Comparison of ENCODE assay signal across 16 cellular contexts in the genomic region with DNA sequence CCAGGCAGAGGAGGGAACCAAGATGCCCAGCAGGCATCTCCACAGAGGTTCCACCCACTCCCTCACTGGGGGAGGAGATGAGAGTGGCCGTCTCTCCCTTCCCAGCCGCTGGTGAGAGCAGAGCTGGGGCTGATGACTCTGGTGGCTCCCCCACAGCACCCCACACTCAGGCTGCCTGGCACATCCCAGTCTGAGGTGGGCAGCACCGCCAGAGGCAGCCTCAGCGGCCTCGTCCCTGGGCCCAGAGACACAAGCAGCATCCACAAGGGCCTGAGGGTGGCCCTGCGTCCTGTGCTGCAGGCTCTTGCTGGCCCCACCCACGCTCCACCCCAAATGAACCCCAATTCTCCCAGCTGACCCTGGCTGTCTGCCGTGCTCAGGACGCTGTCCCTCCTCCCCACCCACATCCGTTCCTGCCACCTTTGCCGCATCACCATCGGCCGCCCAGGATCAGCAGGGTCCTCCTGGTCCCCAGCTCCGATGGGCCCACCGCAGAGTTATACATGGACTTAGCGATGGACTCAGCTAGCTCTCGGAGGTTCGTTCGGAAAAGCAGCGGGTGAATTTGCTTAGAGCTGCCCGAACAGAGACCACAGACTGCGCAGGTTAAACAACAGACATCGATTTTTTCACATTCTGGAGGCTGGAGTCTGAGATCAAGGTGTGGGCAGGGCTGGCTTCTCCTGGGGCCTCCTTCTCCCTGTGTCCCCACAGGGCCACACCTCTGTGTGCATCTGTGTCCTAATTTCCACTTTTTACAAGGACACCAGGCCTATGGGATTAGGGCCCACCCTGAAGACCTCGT. TPM values are rescaled to one million over a fixed set of nuclear protein-coding genes. Genes with fewer than 3 reads are reported as not detected.
DNase-seq lines count a peak whose midpoint lies in the region; ATAC-seq, FAIRE-seq and TF ChIP-seq lines count a peak whose summit lies in the region.
"Had no signal": no experiment of that assay in that cellular context is flagged by ENCODE, and none has a peak within 500 bp of the region (broad histone marks: within the 10 kb centered on the region; RNA-seq: fewer than 3 reads in every experiment).

No MANE protein-coding gene starts in this region.

- H3K27ac Mint-ChIP-seq in chondrocyte (ENCODE audit: unreplicated experiment) = no peak overlapping the region

- no peak for TF ChIP-seq EP300 in A549 (IDR thresholded peaks at IDR 0.05)

- H3K36me3 ChIP-seq in neutrophil = no peaks in the 10 kb centered on the region

- no peak for TF ChIP-seq POLR2A in A549 (IDR thresholded peaks at IDR 0.05; ENCODE audit: low read length)

- H3K27me3 Mint-ChIP-seq in chondrocyte (ENCODE audit: low read depth) = no peaks in the 10 kb centered on the region
- H3K27me3 Mint-ChIP-seq: CD4-positive, CD25-positive, alpha-beta regulatory T cell had no signal

- no peak for TF ChIP-seq RAD21 in A549 (conservative IDR thresholded peaks at IDR 0.05 in 1 of 2, IDR thresholded peaks at IDR 0.05 in 1 of 2)

- H3K9me3 Mint-ChIP-seq in chondrocyte (ENCODE audit: low read depth) = peaks cover 9% of the 10 kb centered on the region
- H3K9me3 Mint-ChIP-seq: CD4-positive, CD25-positive, alpha-beta regulatory T cell had no signal

- H3K27me3 ChIP-seq in neutrophil = no peaks in the 10 kb centered on the region

- H3K4me1 ChIP-seq in A549 (peaks cover 24% of the 10 kb centered on the region), neutrophil (ENCODE audit: control insufficient read depth in 1 of 2, insufficient read depth in 1 of 2, low read depth in 1 of 2, low read length in 1 of 2) (peaks cover 66 to 73% of the 10 kb centered on the region in 2 experiments)

- no peak for DNase-seq in A549 (ENCODE audit: low read depth in 1 of 2, low spot score in 1 of 2)
- peak; percentile 22 for DNase-seq in HT-29 (ENCODE audit: low spot score)
- DNase-seq in chondrocyte (ENCODE audit: low spot score) = peak; percentile 84
- no peak for DNase-seq in NCI-H82 treated with DMSO at 0.1 percent for 48 hours (lab: John Stamatoyannopoulos, UW; ENCODE audit: unreplicated experiment)
- DNase-seq: Calu3; CD4-positive, CD25-positive, alpha-beta regulatory T cell; NCI-H1048; NCI-H1694; NCI-H2107; NCI-H748 treated with DMSO at 0.1 percent for 48 hours had no signal

- H3K4me3 Mint-ChIP-seq in chondrocyte (ENCODE audit: unreplicated experiment) = no peak overlapping the region
- H3K4me3 Mint-ChIP-seq: CD4-positive, CD25-positive, alpha-beta regulatory T cell had no signal

- CTCF ChIA-PET in A549 (lab: Yijun Ruan, JAX) = interaction anchor here (0.6 to 2.5 kb wide), 7 partner anchors 8 to 465 kb away, joined by 3 to 13 read pairs (median 4); no protein-coding TSS in a partner anchor

- ATAC-seq in A549 = no peak
- no peak for ATAC-seq in GM21423 (IDR thresholded peaks at IDR 0.05; ENCODE audit: unreplicated experiment)
- no peak for ATAC-seq in HG03139 (IDR thresholded peaks at IDR 0.05; ENCODE audit: unreplicated experiment)
- no peak for ATAC-seq in HG03378 (IDR thresholded peaks at IDR 0.05; ENCODE audit: unreplicated experiment)

- H3K4me1 Mint-ChIP-seq in chondrocyte (ENCODE audit: low read depth) = peaks cover 8% of the 10 kb centered on the region
- H3K4me1 Mint-ChIP-seq: CD4-positive, CD25-positive, alpha-beta regulatory T cell had no signal

- H3K4me3 ChIP-seq in A549 (no peak overlapping the region), neutrophil (ENCODE audit: low read depth in 1 of 2, low read length in 1 of 2) (no peak overlapping the region)

- POLR2A ChIA-PET in A549 (lab: Yijun Ruan, JAX) = no interaction called here

- H3K9me3 ChIP-seq in A549 (no peaks in the 10 kb centered on the region), neutrophil (no peaks in the 10 kb centered on the region)

- WGBS in A549 (ENCODE audit: missing lambda C conversion rate) = 79% methylated on average over 15 of the region's 24 CpGs

- H3K36me3 Mint-ChIP-seq in chondrocyte (ENCODE audit: low read depth) = peaks cover 2% of the 10 kb centered on the region
- H3K36me3 Mint-ChIP-seq: CD4-positive, CD25-positive, alpha-beta regulatory T cell had no signal

- peak overlapping the region; percentile 45 to 75; a peak in 4 of 6 replicates for H3K27ac ChIP-seq in A549
- H3K27ac ChIP-seq in neutrophil = peak overlapping the region; percentile 95

- H3K4me2 ChIP-seq in A549 = no peak overlapping the region; the same call in 2 of the 3 replicates

- TF ChIP-seq CTCF in A549 (IDR thresholded peaks at IDR 0.05) = no peak
- TF ChIP-seq CTCF in chondrocyte (IDR thresholded peaks at IDR 0.05) = no peak
- TF ChIP-seq CTCF in neutrophil (IDR thresholded peaks at IDR 0.05) = no peak

- FAIRE-seq in A549 (lab: Jason Lieb, UNC) = no peak
- FAIRE-seq: A204.1 had no signal

TF ChIP-seq in A549, 52 proteins besides CTCF, POLR2A, EP300 and RAD21:
- TF ChIP-seq NPAS2 (CRISPR knock-in tag; IDR thresholded peaks at IDR 0.05; ENCODE audit: borderline replicate concordance) = no peak
- no peak for TF ChIP-seq RCOR1 (IDR thresholded peaks at IDR 0.05; ENCODE audit: low read depth, low read length)
- TF ChIP-seq POLR2AphosphoS2 (conservative IDR thresholded peaks at IDR 0.05; ENCODE audit: low read length) = no peak
- TF ChIP-seq CHD4 (IDR thresholded peaks at IDR 0.05; ENCODE audit: borderline replicate concordance) = no peak
- TF ChIP-seq SMC3 (IDR thresholded peaks at IDR 0.05) = no peak
- no peak for TF ChIP-seq KDM1A (IDR thresholded peaks at IDR 0.05; ENCODE audit: low read depth)
- no peak for TF ChIP-seq ZFP36 (IDR thresholded peaks at IDR 0.05; ENCODE audit: borderline replicate concordance, partially characterized antibody)
- TF ChIP-seq CBX8 (IDR thresholded peaks at IDR 0.05) = no peak
- no peak for TF ChIP-seq HDAC2 (IDR thresholded peaks at IDR 0.05)
- TF ChIP-seq, protein P1, sequence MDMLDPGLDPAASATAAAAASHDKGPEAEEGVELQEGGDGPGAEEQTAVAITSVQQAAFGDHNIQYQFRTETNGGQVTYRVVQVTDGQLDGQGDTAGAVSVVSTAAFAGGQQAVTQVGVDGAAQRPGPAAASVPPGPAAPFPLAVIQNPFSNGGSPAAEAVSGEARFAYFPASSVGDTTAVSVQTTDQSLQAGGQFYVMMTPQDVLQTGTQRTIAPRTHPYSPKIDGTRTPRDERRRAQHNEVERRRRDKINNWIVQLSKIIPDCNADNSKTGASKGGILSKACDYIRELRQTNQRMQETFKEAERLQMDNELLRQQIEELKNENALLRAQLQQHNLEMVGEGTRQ (IDR thresholded peaks at IDR 0.05) = no peak

RNA-seq across cellular contexts. Expression of a gene that starts 20.2 kb away (rescaled TPM):
- polyA plus RNA-seq in A549 (2011; rRNA removed) = 74.0 and 117 TPM in 2 replicates
- 138 and 190 TPM in 2 replicates for polyA plus RNA-seq in A549 (2012; cell fraction: cytosol; rRNA removed)
- polyA plus RNA-seq in A549 (2012; cell fraction: nucleus; rRNA removed) = 412 and 531 TPM in 2 replicates
- 259 to 326 TPM (median 310 TPM) in 3 replicates for polyA plus RNA-seq in A549 (2017; fragmentation: RNase III; extraction: RNeasy Plus Mini Kit Qiagen cat#74134 plus additional on column Dnase treatment)
- polyA minus RNA-seq in A549 (2011; rRNA and poly(A)+ RNA removed) = 201 and 253 TPM in 2 replicates
- 1,063 and 1,119 TPM in 2 replicates for total RNA-seq in HT-29 (2014; rRNA removed; shearing (Covaris generic))
- total RNA-seq in chondrocyte = 935 to 3,230 TPM (median 949 TPM) in 3 replicates

RNA-seq across cellular contexts. Expression of a gene that starts 33.5 kb away (rescaled TPM):
- polyA plus RNA-seq in A549 (2011; rRNA removed) (0.26 and 0.28 TPM in 2 replicates), A549 (2017; fragmentation: RNase III; extraction: RNeasy Plus Mini Kit Qiagen cat#74134 plus additional on column Dnase treatment) (0.55 to 0.78 TPM (median 0.67 TPM) in 3 replicates)
- 0.13 and 0.14 TPM in 2 replicates for polyA plus RNA-seq in A549 (2012; cell fraction: cytosol; rRNA removed)
- polyA plus RNA-seq in A549 (2012; cell fraction: nucleus; rRNA removed) = 0.79 and 1.6 TPM in 2 replicates
- 0.10 and 0.29 TPM in 2 replicates for polyA minus RNA-seq in A549 (2011; rRNA and poly(A)+ RNA removed)
- 2.8 and 4.1 TPM in 2 replicates for total RNA-seq in HT-29 (2014; rRNA removed; shearing (Covaris generic))
- 39.8 to 159 TPM (median 41.2 TPM) in 3 replicates for total RNA-seq in chondrocyte
- polyA plus RNA-seq: CD4-positive, CD25-positive, alpha-beta regulatory T cell had no signal

RNA-seq across cellular contexts. Expression of a gene that starts 50.9 kb away (rescaled TPM):
- polyA plus RNA-seq in A549 (2011; rRNA removed) (not detected in 2 replicates), A549 (2017; fragmentation: RNase III; extraction: RNeasy Plus Mini Kit Qiagen cat#74134 plus additional on column Dnase treatment) (0.21 to 0.25 TPM (median 0.22 TPM) in 3 replicates)
- 0.06 TPM in 1 of 2 replicates, not detected in the other for polyA plus RNA-seq in A549 (2012; cell fraction: cytosol; rRNA removed)
- polyA plus RNA-seq in A549 (2012; cell fraction: nucleus; rRNA removed) = 0.34 and 0.70 TPM in 2 replicates
- not detected in 2 replicates for polyA minus RNA-seq in A549 (2011; rRNA and poly(A)+ RNA removed)
- total RNA-seq in HT-29 (2014; rRNA removed; shearing (Covaris generic)) = 59.9 and 63.4 TPM in 2 replicates
- total RNA-seq in chondrocyte = 7.1 to 20.4 TPM (median 7.3 TPM) in 3 replicates
- total RNA-seq: CD4-positive, CD25-positive, alpha-beta regulatory T cell; HT1080 had no signal
- polyA plus RNA-seq: CD4-positive, CD25-positive, alpha-beta regulatory T cell had no signal

RNA-seq across cellular contexts. Expression of a gene that starts 54.9 kb away (rescaled TPM):
- polyA plus RNA-seq in A549 (2011; rRNA removed) = not detected in 2 replicates
- not detected in 2 replicates for polyA plus RNA-seq in A549 (2012; cell fraction: cytosol; rRNA removed)
- 0.31 TPM in 1 of 2 replicates, not detected in the other for polyA plus RNA-seq in A549 (2012; cell fraction: nucleus; rRNA removed)
- polyA plus RNA-seq in A549 (2017; fragmentation: RNase III; extraction: RNeasy Plus Mini Kit Qiagen cat#74134 plus additional on column Dnase treatment) = not detected in 3 replicates
- polyA minus RNA-seq in A549 (2011; rRNA and poly(A)+ RNA removed) = not detected in 2 replicates
- total RNA-seq in HT-29 (2014; rRNA removed; shearing (Covaris generic)) = 4.6 and 17.2 TPM in 2 replicates
- total RNA-seq in chondrocyte = 1.3 to 3.2 TPM (median 1.4 TPM) in 3 replicates
- total RNA-seq: CD4-positive, CD25-positive, alpha-beta regulatory T cell; HT1080 had no signal
- polyA plus RNA-seq: CD4-positive, CD25-positive, alpha-beta regulatory T cell had no signal

Comparison
In these comparisons a context has a peak if more than half of its experiments do, and no peak if none do; other contexts are left out.
1. DNase-seq: peak in HT-29 (single experiment) and chondrocyte (single experiment); none in A549 (0 of 2) and NCI-H82 treated with DMSO at 0.1 percent for 48 hours (single experiment).